In genomic region chr14:69879175-69880047, GRCh38 we compare ENCODE assay signal across 1 cellular context.
TF ChIP-seq lines count a peak whose summit lies in the region.

SMOC1 (plus strand) TSS chr14:69879416; CDS start chr14:69879679, 263 bp downstream.

TF ChIP-seq in HepG2, 621 proteins besides CTCF, POLR2A, EP300 and RAD21 (continued from another document and continues in another):
- TF ChIP-seq MXD1 (CRISPR knock-in tag; IDR thresholded peaks at IDR 0.05) = 0 out of 2 replicates have a peak, but pooled peaks have one; percentile 42
- TF ChIP-seq RXRB (CRISPR knock-in tag; IDR thresholded peaks at IDR 0.05; ENCODE audit: borderline replicate concordance) = peak; percentile 18; the same call in 1 of the 2 replicates
- no peak for TF ChIP-seq HNF1A (IDR thresholded peaks at IDR 0.05; ENCODE audit: low read depth)
- peak; percentile 64; the same call in 1 of the 2 replicates for TF ChIP-seq HNF1A (CRISPR knock-in tag; IDR thresholded peaks at IDR 0.05; ENCODE audit: borderline replicate concordance)
- TF ChIP-seq KDM4B (CRISPR knock-in tag; IDR thresholded peaks at IDR 0.05) = no peak
- TF ChIP-seq GABPA (IDR thresholded peaks at IDR 0.05; ENCODE audit: low read depth, low read length) = no peak
- no peak for TF ChIP-seq GABPA (CRISPR knock-in tag; IDR thresholded peaks at IDR 0.05; ENCODE audit: low read depth)
- no peak for TF ChIP-seq SRSF4 (IDR thresholded peaks at IDR 0.05; ENCODE audit: low read depth, low read length, poor library complexity, severe bottlenecking)
- TF ChIP-seq ZNF605 (CRISPR knock-in tag; IDR thresholded peaks at IDR 0.05) = no peak
- 0 out of 2 replicates have a peak, but pooled peaks have one; percentile 65 for TF ChIP-seq MTERF4 (CRISPR knock-in tag; IDR thresholded peaks at IDR 0.05)
- peak; percentile 97 for TF ChIP-seq ZNF563 (CRISPR knock-in tag; IDR thresholded peaks at IDR 0.05)
- TF ChIP-seq HBP1 (CRISPR knock-in tag; IDR thresholded peaks at IDR 0.05; ENCODE audit: low read depth) = no peak
- no peak for TF ChIP-seq ATF7 (IDR thresholded peaks at IDR 0.05)
- TF ChIP-seq ATF7 (CRISPR knock-in tag; IDR thresholded peaks at IDR 0.05) = 0 out of 2 replicates have a peak, but pooled peaks have one; percentile 23
- peak; percentile 78; the same call in 1 of the 2 replicates for TF ChIP-seq YEATS4 (CRISPR knock-in tag; IDR thresholded peaks at IDR 0.05; ENCODE audit: borderline replicate concordance)
- peak; percentile 69; the same call in 1 of the 2 replicates for TF ChIP-seq ZXDC (CRISPR knock-in tag; IDR thresholded peaks at IDR 0.05)
- 0 out of 4 replicates have a peak, but pooled peaks of 1 of the 2 experiments have one; percentile 8 for TF ChIP-seq ATF4 (CRISPR knock-in tag; IDR thresholded peaks at IDR 0.05)
- peak; percentile 69; the same call in 1 of the 2 replicates for TF ChIP-seq ZNF253 (CRISPR knock-in tag; IDR thresholded peaks at IDR 0.05; ENCODE audit: borderline replicate concordance)
- TF ChIP-seq ARNT (IDR thresholded peaks at IDR 0.05) = no peak
- TF ChIP-seq ZNF468 (CRISPR knock-in tag; IDR thresholded peaks at IDR 0.05) = no peak
- no peak for TF ChIP-seq ZNF496 (CRISPR knock-in tag; IDR thresholded peaks at IDR 0.05; ENCODE audit: insufficient replicate concordance)
- TF ChIP-seq MIER3 (CRISPR knock-in tag; IDR thresholded peaks at IDR 0.05; ENCODE audit: borderline replicate concordance) = no peak
- no peak; the same call in 1 of the 2 replicates for TF ChIP-seq SRF (IDR thresholded peaks at IDR 0.05; ENCODE audit: low read depth, low read length)
- no peak for TF ChIP-seq ZNF331 (CRISPR knock-in tag; IDR thresholded peaks at IDR 0.05)
- no peak for TF ChIP-seq NR3C1 (CRISPR knock-in tag; IDR thresholded peaks at IDR 0.05)
- no peak for TF ChIP-seq AKNA (CRISPR knock-in tag; IDR thresholded peaks at IDR 0.05; ENCODE audit: borderline replicate concordance)
- TF ChIP-seq ARNT2 (CRISPR knock-in tag; IDR thresholded peaks at IDR 0.05; ENCODE audit: low read depth) = peak; percentile 83
- TF ChIP-seq SKIL (CRISPR knock-in tag; IDR thresholded peaks at IDR 0.05; ENCODE audit: borderline replicate concordance) = no peak
- TF ChIP-seq MEIS2 (CRISPR knock-in tag; IDR thresholded peaks at IDR 0.05) = peak; percentile 32; the same call in 1 of the 2 replicates
- TF ChIP-seq ZNF615 (CRISPR knock-in tag; IDR thresholded peaks at IDR 0.05; ENCODE audit: borderline replicate concordance) = no peak
- TF ChIP-seq ZNF776 (CRISPR knock-in tag; IDR thresholded peaks at IDR 0.05) = peak; percentile 33; the same call in 1 of the 2 replicates
- no peak for TF ChIP-seq ZNF333 (CRISPR knock-in tag; IDR thresholded peaks at IDR 0.05; ENCODE audit: borderline replicate concordance)
- TF ChIP-seq CEBPZ (IDR thresholded peaks at IDR 0.05; ENCODE audit: low read length) = no peak
